1 cellular context compared by ENCODE assay signal in the genomic region with DNA sequence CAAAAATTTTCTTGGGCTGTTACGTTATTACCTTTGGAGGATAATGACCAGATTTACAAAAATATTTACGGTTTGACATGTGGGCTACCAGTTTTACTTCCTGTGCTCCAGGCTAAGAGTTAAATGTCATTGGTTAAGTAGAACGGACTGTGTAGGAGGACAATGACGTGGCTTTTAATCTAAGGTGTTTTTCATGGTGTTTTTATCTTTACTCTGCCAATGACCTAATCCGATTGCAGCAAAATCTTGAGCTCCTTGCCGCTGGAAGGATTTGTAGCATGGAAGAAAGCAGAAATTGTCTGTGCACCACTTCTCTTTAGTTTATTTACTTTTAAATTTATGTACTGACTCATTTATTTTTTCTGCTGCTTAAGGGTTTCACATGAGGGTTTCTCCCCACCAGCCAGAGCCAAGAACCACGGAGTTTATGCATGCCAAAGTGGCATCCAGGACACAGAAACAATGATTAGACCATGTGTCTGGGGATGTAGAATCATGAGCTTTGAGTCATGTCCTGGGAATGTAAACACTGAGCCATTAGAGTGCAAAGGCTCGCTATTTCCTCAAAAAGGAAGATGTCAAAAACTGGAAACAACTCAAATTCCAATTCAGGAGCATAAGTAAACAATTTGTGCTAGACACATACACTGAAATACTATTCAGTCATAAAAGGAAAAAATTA.
TF ChIP-seq lines count a peak whose summit lies in the region.

No MANE protein-coding gene starts in this region.

TF ChIP-seq in IMR-90, 13 proteins besides CTCF, POLR2A, EP300 and RAD21 (continued from another document):
- TF ChIP-seq NFE2L2 (IDR thresholded peaks at IDR 0.05; ENCODE audit: low read depth, low read length) (peak; percentile 55; the same call in 1 of the 2 replicates), MAZ (IDR thresholded peaks at IDR 0.05; ENCODE audit: borderline replicate concordance, low read depth, low read length) (peak; percentile 66; the same call in 1 of the 2 replicates), CHD1 (IDR thresholded peaks at IDR 0.05; ENCODE audit: low read depth, low read length) (no peak), MAFK (IDR thresholded peaks at IDR 0.05; ENCODE audit: low read depth, low read length) (peak; percentile 86), MXI1 (IDR thresholded peaks at IDR 0.05; ENCODE audit: borderline replicate concordance, low read depth, low read length) (peak; percentile 79; the same call in 1 of the 2 replicates), BHLHE40 (IDR thresholded peaks at IDR 0.05; ENCODE audit: low read depth, low read length) (peak; percentile 76), SMC3 (IDR thresholded peaks at IDR 0.05; ENCODE audit: low read depth, low read length) (no peak), RFX5 (IDR thresholded peaks at IDR 0.05; ENCODE audit: low read depth, low read length) (no peak), FOS (IDR thresholded peaks at IDR 0.05; ENCODE audit: low read depth, low read length) (peak; percentile 98)
- TF ChIP-seq, protein P1, sequence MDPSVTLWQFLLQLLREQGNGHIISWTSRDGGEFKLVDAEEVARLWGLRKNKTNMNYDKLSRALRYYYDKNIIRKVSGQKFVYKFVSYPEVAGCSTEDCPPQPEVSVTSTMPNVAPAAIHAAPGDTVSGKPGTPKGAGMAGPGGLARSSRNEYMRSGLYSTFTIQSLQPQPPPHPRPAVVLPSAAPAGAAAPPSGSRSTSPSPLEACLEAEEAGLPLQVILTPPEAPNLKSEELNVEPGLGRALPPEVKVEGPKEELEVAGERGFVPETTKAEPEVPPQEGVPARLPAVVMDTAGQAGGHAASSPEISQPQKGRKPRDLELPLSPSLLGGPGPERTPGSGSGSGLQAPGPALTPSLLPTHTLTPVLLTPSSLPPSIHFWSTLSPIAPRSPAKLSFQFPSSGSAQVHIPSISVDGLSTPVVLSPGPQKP (IDR thresholded peaks at IDR 0.05; ENCODE audit: borderline replicate concordance, low read depth, low read length): no peak
- TF ChIP-seq, protein P2, sequence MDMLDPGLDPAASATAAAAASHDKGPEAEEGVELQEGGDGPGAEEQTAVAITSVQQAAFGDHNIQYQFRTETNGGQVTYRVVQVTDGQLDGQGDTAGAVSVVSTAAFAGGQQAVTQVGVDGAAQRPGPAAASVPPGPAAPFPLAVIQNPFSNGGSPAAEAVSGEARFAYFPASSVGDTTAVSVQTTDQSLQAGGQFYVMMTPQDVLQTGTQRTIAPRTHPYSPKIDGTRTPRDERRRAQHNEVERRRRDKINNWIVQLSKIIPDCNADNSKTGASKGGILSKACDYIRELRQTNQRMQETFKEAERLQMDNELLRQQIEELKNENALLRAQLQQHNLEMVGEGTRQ (IDR thresholded peaks at IDR 0.05; ENCODE audit: low read depth, low read length): peak; percentile 27; the same call in 1 of the 2 replicates
